Comparison of ENCODE assay signal across 2 cellular contexts in the genomic region with DNA sequence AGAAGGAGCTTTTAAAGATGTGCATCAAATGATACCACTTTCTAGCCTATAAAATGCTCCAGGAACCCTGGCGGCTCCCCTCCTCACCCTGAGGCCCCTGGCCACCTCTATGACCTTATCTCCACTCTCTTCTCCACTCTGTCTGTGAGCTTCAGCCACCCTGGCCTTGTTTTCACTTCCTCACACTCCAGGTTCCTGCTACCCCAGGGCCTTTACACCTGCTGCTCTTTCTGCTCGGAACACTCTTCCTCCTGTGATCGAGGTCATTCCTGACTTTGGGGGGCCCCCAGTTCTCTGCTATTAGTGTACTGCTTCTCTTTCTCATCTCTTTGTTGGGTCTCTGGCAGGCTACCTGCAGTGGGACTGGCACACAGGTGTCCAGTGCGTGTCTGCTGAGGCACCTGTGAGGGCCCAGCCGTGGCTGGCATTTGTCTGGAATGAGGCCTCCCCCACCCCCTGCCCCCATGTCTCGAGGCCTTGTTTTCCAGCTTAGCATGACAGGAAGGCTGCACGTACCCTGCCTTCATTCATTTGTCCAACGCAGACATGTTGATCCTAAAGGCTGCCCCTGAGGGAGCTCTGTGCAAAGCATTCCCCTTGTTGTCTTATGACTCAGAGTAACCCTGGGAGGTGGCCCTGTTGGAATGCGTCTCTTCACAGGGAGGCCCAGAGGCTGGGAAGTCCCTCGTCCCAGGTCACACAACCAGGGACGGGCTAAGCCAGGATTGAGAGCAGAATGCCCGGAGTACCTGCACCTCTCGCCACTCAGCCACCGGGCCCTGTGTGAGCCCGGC.
TF ChIP-seq lines count a peak whose summit lies in the region.

No MANE protein-coding gene starts in this region.

TF ChIP-seq in IMR-90, 13 proteins besides CTCF, POLR2A, EP300 and RAD21:
- no peak for TF ChIP-seq MXI1 (IDR thresholded peaks at IDR 0.05; ENCODE audit: borderline replicate concordance, low read depth, low read length)
- TF ChIP-seq SMC3 (IDR thresholded peaks at IDR 0.05; ENCODE audit: low read depth, low read length), result no peak
- TF ChIP-seq RCOR1 (IDR thresholded peaks at IDR 0.05; ENCODE audit: insufficient replicate concordance, low read length), result no peak
- no peak for TF ChIP-seq ELK1 (IDR thresholded peaks at IDR 0.05; ENCODE audit: borderline replicate concordance, low read depth, low read length)
- TF ChIP-seq MAZ (IDR thresholded peaks at IDR 0.05; ENCODE audit: borderline replicate concordance, low read depth, low read length), result no peak
- peak; percentile 66 for TF ChIP-seq FOS (IDR thresholded peaks at IDR 0.05; ENCODE audit: low read depth, low read length)

TF ChIP-seq in GM12878, 131 proteins besides CTCF, POLR2A, EP300 and RAD21:
- TF ChIP-seq USF2 (IDR thresholded peaks at IDR 0.05; ENCODE audit: borderline replicate concordance, low read depth, low read length) (no peak), SPI1 (IDR thresholded peaks at IDR 0.05; ENCODE audit: borderline replicate concordance, insufficient read depth, low read depth, low read length) (peak; percentile 25; the same call in 1 of the 2 replicates), IRF4 (IDR thresholded peaks at IDR 0.05; ENCODE audit: low read depth, low read length) (no peak)
